ENCODE assay signal across 31 cellular contexts in genomic region chr3:24067483-24067882, GRCh38.
DNase-seq lines count a peak whose midpoint lies in the region; ATAC-seq and TF ChIP-seq lines count a peak whose summit lies in the region.
"Had no signal": no experiment of that assay in that cellular context is flagged by ENCODE, and none has a peak within 500 bp of the region (broad histone marks: within the 10 kb centered on the region; RNA-seq: fewer than 3 reads in every experiment).

No MANE protein-coding gene starts in this region.

- peak; percentile 51 for DNase-seq in NCI-H226
- no peak for DNase-seq in WTC11 (ENCODE audit: low spot score)
- DNase-seq in erythroblast (lab: John Stamatoyannopoulos, UW), result peak; percentile 3 to 19
- DNase-seq in left lung, result no peak
- no peak for DNase-seq in activated CD8-positive, alpha-beta memory T cell treated with anti-CD3 and anti-CD28 coated beads, Interleukin-2, amount 50 U/mL, for 48 hours
- DNase-seq in NCI-H510A (lab: John Stamatoyannopoulos, UW), result no peak
- DNase-seq in AML-193 (lab: John Stamatoyannopoulos, UW), result no peak
- DNase-seq: activated CD4-positive, alpha-beta T cell treated with anti-CD3 and anti-CD28 coated beads, Interleukin-2, amount 50 U/mL, for 1 hour; activated CD4-positive, CD25-positive, alpha-beta regulatory T cell; activated effector memory CD4-positive, alpha-beta T cell treated with anti-CD3 and anti-CD28 coated beads, Interleukin-2, amount 50 U/mL, for 16 hours; activated T-cell treated with anti-CD3 and anti-CD28 coated beads, Interleukin-2, amount 50 U/mL, for 24 hours; Caco-2; cerebellar nuclear complex; DMS79; islet precursor cell; midbrain; naive B cell; NCI-H1105; NCI-H187; NCI-H2171 treated with DMSO at 0.1 percent for 48 hours; NCI-H524; Peyer's patch; right cardiac atrium; stimulated activated CD4-positive, alpha-beta T cell treated with anti-CD3 and anti-CD28 coated beads, Interleukin-1b, Interleukin-23, amount 100 ng/mL, for 48 hours; T1000 had no signal

- intact Hi-C loops in left lung (cut with DNase I), result no loop called here

- POLR2A ChIA-PET in WTC11 (lab: Charles Lee), result no interaction called here

- no peak overlapping the region for H3K27ac Mint-ChIP-seq in WTC11
- H3K27ac Mint-ChIP-seq: activated naive CD8-positive, alpha-beta T cell; activated T-cell treated with anti-CD3 and anti-CD28 coated beads, Interleukin-2, amount 50 U/mL, for 24 hours; CD14-positive monocyte; stimulated activated naive CD8-positive, alpha-beta T cell treated with anti-CD3 and anti-CD28 coated beads, Interleukin-15, Interleukin-2, amounts not matched to agents 100 ng/mL and 50 ng/mL, for 24 hours had no signal

- peak; percentile 66 for ATAC-seq in WTC11
- peak; percentile 44 for ATAC-seq in left lung
- no peak for ATAC-seq in GM21515 (IDR thresholded peaks at IDR 0.05; ENCODE audit: unreplicated experiment)
- ATAC-seq: right cardiac atrium had no signal

- no peaks in the 10 kb centered on the region for H3K27me3 Mint-ChIP-seq in WTC11 (ENCODE audit: low read depth)
- H3K27me3 Mint-ChIP-seq: activated naive CD8-positive, alpha-beta T cell; activated T-cell treated with anti-CD3 and anti-CD28 coated beads, Interleukin-2, amount 50 U/mL, for 24 hours; naive B cell; stimulated activated naive CD8-positive, alpha-beta T cell treated with anti-CD3 and anti-CD28 coated beads, Interleukin-15, Interleukin-2, amounts not matched to agents 100 ng/mL and 50 ng/mL, for 24 hours had no signal

- H3K27ac ChIP-seq in left lung, result no peak overlapping the region
- H3K27ac ChIP-seq: neutrophil, Peyer's patch, thoracic aorta had no signal

- no peak for TF ChIP-seq CTCF in WTC11 (IDR thresholded peaks at IDR 0.05)
- TF ChIP-seq CTCF in left lung (IDR thresholded peaks at IDR 0.05), result no peak

- H3K4me3 ChIP-seq in left lung, result no peak overlapping the region
- H3K4me3 ChIP-seq: Peyer's patch, thoracic aorta had no signal

- H3K9me3 Mint-ChIP-seq in WTC11, result no peaks in the 10 kb centered on the region
- H3K9me3 Mint-ChIP-seq: activated T-cell treated with anti-CD3 and anti-CD28 coated beads, Interleukin-2, amount 50 U/mL, for 24 hours; stimulated activated naive CD8-positive, alpha-beta T cell treated with anti-CD3 and anti-CD28 coated beads, Interleukin-15, Interleukin-2, amounts not matched to agents 100 ng/mL and 50 ng/mL, for 24 hours had no signal

- CTCF ChIA-PET in WTC11 (lab: Charles Lee), result no interaction called here

- no peaks in the 10 kb centered on the region for H3K9me3 ChIP-seq in left lung
- H3K9me3 ChIP-seq: Caco-2, neutrophil, Peyer's patch, thoracic aorta had no signal

- TF ChIP-seq POLR2A in erythroblast (IDR thresholded peaks at IDR 0.05; ENCODE audit: low read length), result peak; percentile 18

- H3K4me1 Mint-ChIP-seq in WTC11, result no peaks in the 10 kb centered on the region
- H3K4me1 Mint-ChIP-seq: naive B cell had no signal

- no peaks in the 10 kb centered on the region for H3K4me1 ChIP-seq in left lung
- H3K4me1 ChIP-seq: Caco-2, Peyer's patch had no signal

- no peaks in the 10 kb centered on the region for H3K36me3 ChIP-seq in left lung
- H3K36me3 ChIP-seq: neutrophil, Peyer's patch, thoracic aorta had no signal

- no peaks in the 10 kb centered on the region for H3K27me3 ChIP-seq in left lung
- H3K27me3 ChIP-seq: neutrophil, Peyer's patch had no signal

- no peaks in the 10 kb centered on the region for H3K36me3 Mint-ChIP-seq in WTC11
- H3K36me3 Mint-ChIP-seq: activated naive CD8-positive, alpha-beta T cell; CD14-positive monocyte; naive B cell had no signal

- no peak overlapping the region for H3K4me3 Mint-ChIP-seq in WTC11
- H3K4me3 Mint-ChIP-seq: activated naive CD8-positive, alpha-beta T cell; activated T-cell treated with anti-CD3 and anti-CD28 coated beads, Interleukin-2, amount 50 U/mL, for 24 hours; CD14-positive monocyte; naive B cell; stimulated activated naive CD8-positive, alpha-beta T cell treated with anti-CD3 and anti-CD28 coated beads, Interleukin-15, Interleukin-2, amounts not matched to agents 100 ng/mL and 50 ng/mL, for 24 hours had no signal

TF ChIP-seq in WTC11, 78 proteins besides CTCF, POLR2A, EP300 and RAD21:
- no peak for TF ChIP-seq CREB1 (CRISPR knock-in tag; IDR thresholded peaks at IDR 0.05)

Comparison
In these comparisons a context has a peak if more than half of its experiments do, and no peak if none do; other contexts are left out.
1. DNase-seq: peak in NCI-H226 (single experiment) and erythroblast (2 of 2); none in WTC11 (single experiment), left lung (0 of 2), activated CD8-positive, alpha-beta memory T cell treated with anti-CD3 and anti-CD28 coated beads, Interleukin-2, amount 50 U/mL, for 48 hours (single experiment), NCI-H510A (single experiment) and AML-193 (0 of 2).